In the genomic region with DNA sequence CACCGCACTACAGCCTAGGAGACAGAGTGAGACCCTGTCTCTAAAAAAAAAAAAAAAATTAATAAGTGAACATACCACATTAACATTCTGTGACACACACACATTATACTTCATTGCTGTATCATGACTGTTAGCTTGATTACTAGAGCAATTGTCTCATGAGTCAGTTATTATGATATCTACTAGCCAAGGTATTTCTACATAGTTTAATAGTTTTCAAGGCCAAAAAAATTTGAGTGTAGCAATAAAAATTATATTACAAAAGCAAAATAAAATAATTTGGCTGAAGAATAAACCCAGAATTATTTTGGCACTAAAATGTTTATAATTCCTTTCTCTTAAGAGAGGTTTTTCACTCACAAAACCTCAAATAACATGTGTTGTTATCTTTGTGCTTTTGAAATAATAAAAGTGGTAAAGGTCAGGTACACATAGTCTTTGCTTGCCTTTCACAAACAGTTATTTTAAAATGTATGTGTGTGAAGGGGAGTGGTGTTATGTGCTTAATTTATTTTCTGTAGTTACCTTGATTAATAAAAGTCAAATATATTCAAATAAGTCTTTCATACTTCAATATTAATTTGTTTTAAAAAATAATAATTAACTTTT, we compare ENCODE assay signal across 15 cellular contexts.
DNase-seq lines count a peak whose midpoint lies in the region; ATAC-seq and TF ChIP-seq lines count a peak whose summit lies in the region.
"Had no signal": no experiment of that assay in that cellular context is flagged by ENCODE, and none has a peak within 500 bp of the region (broad histone marks: within the 10 kb centered on the region; RNA-seq: fewer than 3 reads in every experiment).

No MANE protein-coding gene starts in this region.

- intact Hi-C loops in Right ventricle myocardium superior (cut with DNase I), result no loop called here
- intact Hi-C loops in Right ventricle myocardium inferior (cut with DNase I), result no loop called here

- H3K36me3 ChIP-seq in gastroesophageal sphincter (no peaks in the 10 kb centered on the region), thoracic aorta (no peaks in the 10 kb centered on the region)
- H3K36me3 ChIP-seq: stomach had no signal

- no peak for TF ChIP-seq POLR2A in gastroesophageal sphincter (IDR thresholded peaks at IDR 0.05)

- no peaks in the 10 kb centered on the region for H3K27me3 ChIP-seq in gastroesophageal sphincter
- H3K27me3 ChIP-seq in thoracic aorta (replicated peaks; ENCODE audit: insufficient read depth), result no peaks in the 10 kb centered on the region
- H3K27me3 ChIP-seq: stomach had no signal

- peak; percentile 64 for ATAC-seq in Right ventricle myocardium superior (ENCODE audit: poor library complexity)
- ATAC-seq in Right ventricle myocardium inferior, result no peak
- ATAC-seq in gastroesophageal sphincter, result peak; percentile 83
- ATAC-seq in thoracic aorta (ENCODE audit: insufficient number of reproducible peaks, low FRiP score, low read depth), result peak; percentile 45

- no peak for TF ChIP-seq CTCF in astrocyte of the cerebellum (IDR thresholded peaks at IDR 0.05; ENCODE audit: low read depth, low read length, missing control alignments)
- no peak for TF ChIP-seq CTCF in gastroesophageal sphincter (IDR thresholded peaks at IDR 0.05)
- TF ChIP-seq CTCF in thoracic aorta (IDR thresholded peaks at IDR 0.05), result no peak

- peaks cover 0 to 9% (median 0%) of the 10 kb centered on the region in 3 donors for H3K4me1 ChIP-seq in gastroesophageal sphincter
- H3K4me1 ChIP-seq in thoracic aorta (ENCODE audit: control insufficient read depth in 1 of 2, low read depth in 2 of 2), result peaks cover 12 to 28% of the 10 kb centered on the region in 2 donors

- WGBS in gastroesophageal sphincter (ENCODE audit: low coverage in 1 of 2), 2 donors, result 100% methylated on average over 1 of the region's 1 CpG; no CpG with 5 or more reads in 1 of the 2 donors

- DNase-seq in Right ventricle myocardium superior, result no peak
- no peak for DNase-seq in Right ventricle myocardium inferior (ENCODE audit: missing footprints)
- peak; percentile 44 for DNase-seq in astrocyte of the cerebellum (ENCODE audit: low read depth)
- no peak for DNase-seq in thoracic aorta (ENCODE audit: low spot score)
- DNase-seq in GM19240 (ENCODE audit: insufficient read length, low spot score), result no peak
- no peak for DNase-seq in activated naive CD4-positive, alpha-beta T cell treated with Interleukin-2 at 50 U/mL for 16 hours
- no peak for DNase-seq in activated naive CD4-positive, alpha-beta T cell treated with anti-CD3 and anti-CD28 coated beads, Interleukin-2, amount 50 U/mL, for 16 hours
- DNase-seq: activated gamma-delta T cell; effector CD8-positive, alpha-beta T cell; GOT3; immature natural killer cell; NCI-H2029 treated with DMSO at 0.1 percent for 48 hours; occipital lobe; stomach had no signal

- no peaks in the 10 kb centered on the region for H3K9me3 ChIP-seq in gastroesophageal sphincter
- no peaks in the 10 kb centered on the region for H3K9me3 ChIP-seq in thoracic aorta
- H3K9me3 ChIP-seq: stomach had no signal

- TF ChIP-seq EP300 in gastroesophageal sphincter (IDR thresholded peaks at IDR 0.05), result no peak

- in situ Hi-C loops in astrocyte of the cerebellum (cut with HindIII; ENCODE audit: low sequenced_read_pairs), result no loop called here

- H3K27ac ChIP-seq in gastroesophageal sphincter, result no peak overlapping the region
- H3K27ac ChIP-seq in thoracic aorta, result peak overlapping the region in 1 of 2 donors; percentile 2
- H3K27ac ChIP-seq: stomach had no signal

- H3K4me3 ChIP-seq in astrocyte of the cerebellum (ENCODE audit: low read depth, low read length) (no peak overlapping the region), gastroesophageal sphincter (no peak overlapping the region), thoracic aorta (no peak overlapping the region)
- H3K4me3 ChIP-seq: stomach had no signal
